Comparison of ENCODE assay signal across 8 cellular contexts in the genomic region with DNA sequence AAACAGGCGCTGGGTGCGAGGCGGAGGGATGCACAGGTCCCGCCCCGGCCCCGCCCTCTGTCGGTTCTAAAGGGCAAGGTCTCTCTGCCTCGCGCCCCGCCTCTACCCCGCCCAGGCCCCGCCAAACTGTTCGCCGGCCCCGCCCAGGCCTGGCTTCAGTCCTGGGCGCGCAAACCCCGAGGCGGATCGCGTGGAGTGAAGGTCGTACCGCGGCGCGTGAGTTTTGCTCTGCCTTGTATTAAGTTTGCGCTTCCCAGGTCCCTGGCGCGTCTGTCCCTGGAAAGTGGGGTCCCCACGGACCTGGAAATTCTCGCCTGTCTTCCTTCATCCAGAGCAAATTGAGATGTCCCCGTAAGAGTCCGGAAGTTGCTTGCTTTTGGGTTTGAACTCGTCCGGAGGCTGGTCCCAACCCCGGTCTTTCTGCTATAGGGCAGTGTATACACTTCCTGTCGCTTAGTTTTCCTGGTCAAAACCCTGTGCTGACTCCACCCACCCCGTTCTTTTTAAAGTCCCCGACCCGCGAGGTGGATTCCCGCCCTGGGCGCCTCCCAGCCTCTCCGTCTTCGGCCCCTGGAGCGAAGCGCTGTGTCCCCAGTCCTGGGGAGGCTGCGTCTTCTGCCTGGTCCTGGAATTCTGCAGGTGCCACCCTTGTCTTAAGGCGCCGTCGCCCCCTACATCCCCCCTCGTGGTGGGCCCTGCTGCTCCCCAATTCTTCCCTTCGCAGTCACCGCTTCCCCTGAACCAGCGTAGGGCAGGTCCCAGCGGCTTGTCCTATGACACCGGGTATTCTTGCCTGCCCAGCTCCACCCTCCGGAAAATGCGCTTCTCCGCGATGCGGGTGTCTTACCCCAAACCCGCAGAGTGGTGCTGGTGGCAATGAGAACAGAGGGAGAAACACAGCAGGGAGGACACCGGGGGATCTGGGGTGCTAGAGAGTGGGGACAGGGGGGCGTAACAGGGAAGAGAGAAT. TPM values are rescaled to one million over a fixed set of nuclear protein-coding genes. Genes with fewer than 3 reads are reported as not detected.
A peak's percentile ranks its signal among the peaks of the same experiment; 100 is the strongest.
DNase-seq lines count a peak whose midpoint lies in the region; ATAC-seq, FAIRE-seq and TF ChIP-seq lines count a peak whose summit lies in the region.

No MANE protein-coding gene starts in this region.

- no peak for TF ChIP-seq CTCF in HFF-Myc (IDR thresholded peaks at IDR 0.05; ENCODE audit: low read depth, low read length, missing control alignments)
- TF ChIP-seq CTCF in parathyroid adenoma (IDR thresholded peaks at IDR 0.05): peak; percentile 5
- TF ChIP-seq CTCF in testis (IDR thresholded peaks at IDR 0.05): peak in 1 of 3 experiments; percentile 9

- H3K27ac Mint-ChIP-seq in activated naive CD4-positive, alpha-beta T cell treated with anti-CD3 and anti-CD28 coated beads, Interleukin-2, amount 50 U/mL, for 24 hours: peak overlapping the region; percentile 92

- no peaks in the 10 kb centered on the region for H3K9me3 ChIP-seq in parathyroid adenoma (ENCODE audit: control insufficient read depth, low read length)
- H3K9me3 ChIP-seq in testis: no peaks in the 10 kb centered on the region

- H3K4me3 Mint-ChIP-seq in activated naive CD4-positive, alpha-beta T cell treated with anti-CD3 and anti-CD28 coated beads, Interleukin-2, amount 50 U/mL, for 24 hours: peak overlapping the region; percentile 93

- peaks cover 43% of the 10 kb centered on the region for H3K4me1 Mint-ChIP-seq in activated naive CD4-positive, alpha-beta T cell treated with anti-CD3 and anti-CD28 coated beads, Interleukin-2, amount 50 U/mL, for 24 hours

- no peaks in the 10 kb centered on the region for H3K9me3 Mint-ChIP-seq in activated naive CD4-positive, alpha-beta T cell treated with anti-CD3 and anti-CD28 coated beads, Interleukin-2, amount 50 U/mL, for 24 hours

- ATAC-seq in Right ventricle myocardium inferior: peak; percentile 98

- H3K9ac ChIP-seq in parathyroid adenoma: no peak overlapping the region

- 2 to 5% methylated on average over 37 to 64 of the region's 65 CpGs for WGBS in testis, 2 donors

- H3K4me1 ChIP-seq in parathyroid adenoma (no peaks in the 10 kb centered on the region), testis (no peaks in the 10 kb centered on the region)

- H3K27me3 Mint-ChIP-seq in activated naive CD4-positive, alpha-beta T cell treated with anti-CD3 and anti-CD28 coated beads, Interleukin-2, amount 50 U/mL, for 24 hours: no peaks in the 10 kb centered on the region

- H3K4me2 ChIP-seq in parathyroid adenoma (ENCODE audit: low read length): peak overlapping the region; percentile 53

- H3K27me3 ChIP-seq in parathyroid adenoma (ENCODE audit: control insufficient read depth, insufficient read depth, low read length) (no peaks in the 10 kb centered on the region), testis (no peaks in the 10 kb centered on the region)

- DNase-seq in GDM1 (lab: John Stamatoyannopoulos, UW) (peak; percentile 82), HFF-Myc (ENCODE audit: extremely low read depth, low read depth) (peak; percentile 26), RCC 7860 (ENCODE audit: low spot score) (peak; percentile 46), Right ventricle myocardium inferior (ENCODE audit: missing footprints) (peak; percentile 97), testis (peak; percentile 94), SW480 (ENCODE audit: low spot score) (no peak)

- peaks cover 34% of the 10 kb centered on the region for H3K36me3 Mint-ChIP-seq in activated naive CD4-positive, alpha-beta T cell treated with anti-CD3 and anti-CD28 coated beads, Interleukin-2, amount 50 U/mL, for 24 hours

- H3K79me2 ChIP-seq in parathyroid adenoma: peaks cover 18% of the 10 kb centered on the region

- intact Hi-C loops in Right ventricle myocardium inferior (cut with DNase I) (loop anchor here (2.0 kb wide), 1 partner anchor 43 kb away; no protein-coding TSS in a partner anchor), testis (cut with DNase I; ENCODE audit: low total_unique reads) (no loop called here)

- no peaks in the 10 kb centered on the region for H3K36me3 ChIP-seq in parathyroid adenoma (ENCODE audit: control insufficient read depth, insufficient read depth, low read length)
- H3K36me3 ChIP-seq in testis (ENCODE audit: low read depth, missing control alignments): no peaks in the 10 kb centered on the region

- H2AFZ ChIP-seq in parathyroid adenoma: peak overlapping the region; percentile 63

- peak overlapping the region; percentile 42 for H3K4me3 ChIP-seq in HFF-Myc (replicated peaks; ENCODE audit: low read depth, low read length)
- peak overlapping the region; percentile 57 for H3K4me3 ChIP-seq in parathyroid adenoma (ENCODE audit: low read depth, low read length)
- H3K4me3 ChIP-seq in testis: peak overlapping the region; percentile 58 to 62

- peak overlapping the region; percentile 61 for H3K27ac ChIP-seq in parathyroid adenoma
- peak overlapping the region in 1 of 2 donors; percentile 76 for H3K27ac ChIP-seq in testis

- FAIRE-seq in RCC 7860 (lab: Jason Lieb, UNC): no peak

- TF ChIP-seq POLR2A in testis (IDR thresholded peaks at IDR 0.05): no peak

RNA-seq across cellular contexts. Expression of a gene that starts 8.6 kb away (rescaled TPM):
- total RNA-seq in Right ventricle myocardium inferior (30.9 TPM), testis (10 to 100 TPM; 28.4 to 31.5 TPM)
- 10.0 TPM for polyA plus RNA-seq in testis (ENCODE audit: insufficient read depth, low read depth, low replicate concordance)

RNA-seq across cellular contexts. Expression of a gene that starts 34.0 kb away (rescaled TPM):
- total RNA-seq in Right ventricle myocardium inferior (16.6 TPM), testis (10 to 100 TPM; 21.3 to 22.4 TPM)
- 8.9 TPM for polyA plus RNA-seq in testis (ENCODE audit: insufficient read depth, low read depth, low replicate concordance)
